Comparison of ENCODE assay signal across 1 cellular context in genomic region chr2:85269959-85270358, GRCh38.
TF ChIP-seq lines count a peak whose summit lies in the region.

No MANE protein-coding gene starts in this region.

TF ChIP-seq in HepG2, 621 proteins besides CTCF, POLR2A, EP300 and RAD21 (continued from another document and continues in another):
- TF ChIP-seq THRA (CRISPR knock-in tag; IDR thresholded peaks at IDR 0.05; ENCODE audit: borderline replicate concordance), result no peak
- no peak for TF ChIP-seq ZNF138 (CRISPR knock-in tag; IDR thresholded peaks at IDR 0.05; ENCODE audit: low read depth)
- TF ChIP-seq ZNF800 (CRISPR knock-in tag; IDR thresholded peaks at IDR 0.05), result no peak
- TF ChIP-seq ZSCAN9 (CRISPR knock-in tag; IDR thresholded peaks at IDR 0.05; ENCODE audit: borderline replicate concordance), result no peak
- TF ChIP-seq YEATS2 (CRISPR knock-in tag; IDR thresholded peaks at IDR 0.05; ENCODE audit: borderline replicate concordance), result no peak
- no peak for TF ChIP-seq ZBTB34 (CRISPR knock-in tag; IDR thresholded peaks at IDR 0.05)
- no peak for TF ChIP-seq ERF (CRISPR knock-in tag; IDR thresholded peaks at IDR 0.05)
- 0 out of 2 replicates have a peak, but pooled peaks have one; percentile 14 for TF ChIP-seq ELF1 (CRISPR knock-in tag; IDR thresholded peaks at IDR 0.05)
- TF ChIP-seq ZNF335 (CRISPR knock-in tag; IDR thresholded peaks at IDR 0.05), result no peak
- TF ChIP-seq KLF16 (CRISPR knock-in tag; IDR thresholded peaks at IDR 0.05), result no peak
- TF ChIP-seq KDM2A (CRISPR knock-in tag; IDR thresholded peaks at IDR 0.05; ENCODE audit: borderline replicate concordance, low read depth), result no peak
- TF ChIP-seq PHB2 (IDR thresholded peaks at IDR 0.05; ENCODE audit: partially characterized antibody), result no peak
- TF ChIP-seq HMGA1 (CRISPR knock-in tag; conservative IDR thresholded peaks at IDR 0.05), result no peak
- TF ChIP-seq FOXP4 (CRISPR knock-in tag; IDR thresholded peaks at IDR 0.05), result peak; percentile 57; the same call in 1 of the 2 replicates
- no peak for TF ChIP-seq TAF15 (IDR thresholded peaks at IDR 0.05; ENCODE audit: low read depth, low read length, poor library complexity, severe bottlenecking)
- TF ChIP-seq NRL (CRISPR knock-in tag; IDR thresholded peaks at IDR 0.05; ENCODE audit: borderline replicate concordance), result no peak
- TF ChIP-seq HMG20A (CRISPR knock-in tag; IDR thresholded peaks at IDR 0.05; ENCODE audit: borderline replicate concordance), result no peak
- no peak for TF ChIP-seq GABPA (IDR thresholded peaks at IDR 0.05; ENCODE audit: low read depth, low read length)
- 0 out of 2 replicates have a peak, but pooled peaks have one; percentile 24 for TF ChIP-seq GABPA (CRISPR knock-in tag; IDR thresholded peaks at IDR 0.05; ENCODE audit: low read depth)
- TF ChIP-seq ZFP37 (CRISPR knock-in tag; IDR thresholded peaks at IDR 0.05; ENCODE audit: borderline replicate concordance), result no peak
- TF ChIP-seq TOE1 (CRISPR knock-in tag; IDR thresholded peaks at IDR 0.05), result no peak
- TF ChIP-seq PHF8 (CRISPR knock-in tag; IDR thresholded peaks at IDR 0.05), result no peak
- TF ChIP-seq NCOA5 (CRISPR knock-in tag; IDR thresholded peaks at IDR 0.05), result no peak
- TF ChIP-seq, protein P1, sequence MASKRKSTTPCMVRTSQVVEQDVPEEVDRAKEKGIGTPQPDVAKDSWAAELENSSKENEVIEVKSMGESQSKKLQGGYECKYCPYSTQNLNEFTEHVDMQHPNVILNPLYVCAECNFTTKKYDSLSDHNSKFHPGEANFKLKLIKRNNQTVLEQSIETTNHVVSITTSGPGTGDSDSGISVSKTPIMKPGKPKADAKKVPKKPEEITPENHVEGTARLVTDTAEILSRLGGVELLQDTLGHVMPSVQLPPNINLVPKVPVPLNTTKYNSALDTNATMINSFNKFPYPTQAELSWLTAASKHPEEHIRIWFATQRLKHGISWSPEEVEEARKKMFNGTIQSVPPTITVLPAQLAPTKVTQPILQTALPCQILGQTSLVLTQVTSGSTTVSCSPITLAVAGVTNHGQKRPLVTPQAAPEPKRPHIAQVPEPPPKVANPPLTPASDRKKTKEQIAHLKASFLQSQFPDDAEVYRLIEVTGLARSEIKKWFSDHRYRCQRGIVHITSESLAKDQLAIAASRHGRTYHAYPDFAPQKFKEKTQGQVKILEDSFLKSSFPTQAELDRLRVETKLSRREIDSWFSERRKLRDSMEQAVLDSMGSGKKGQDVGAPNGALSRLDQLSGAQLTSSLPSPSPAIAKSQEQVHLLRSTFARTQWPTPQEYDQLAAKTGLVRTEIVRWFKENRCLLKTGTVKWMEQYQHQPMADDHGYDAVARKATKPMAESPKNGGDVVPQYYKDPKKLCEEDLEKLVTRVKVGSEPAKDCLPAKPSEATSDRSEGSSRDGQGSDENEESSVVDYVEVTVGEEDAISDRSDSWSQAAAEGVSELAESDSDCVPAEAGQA (IDR thresholded peaks at IDR 0.05; ENCODE audit: low read depth), result no peak
- TF ChIP-seq, protein P1 (CRISPR knock-in tag; IDR thresholded peaks at IDR 0.05; ENCODE audit: borderline replicate concordance), result no peak
- TF ChIP-seq ZC3H13 (CRISPR knock-in tag; IDR thresholded peaks at IDR 0.05), result no peak
- TF ChIP-seq, protein P2, sequence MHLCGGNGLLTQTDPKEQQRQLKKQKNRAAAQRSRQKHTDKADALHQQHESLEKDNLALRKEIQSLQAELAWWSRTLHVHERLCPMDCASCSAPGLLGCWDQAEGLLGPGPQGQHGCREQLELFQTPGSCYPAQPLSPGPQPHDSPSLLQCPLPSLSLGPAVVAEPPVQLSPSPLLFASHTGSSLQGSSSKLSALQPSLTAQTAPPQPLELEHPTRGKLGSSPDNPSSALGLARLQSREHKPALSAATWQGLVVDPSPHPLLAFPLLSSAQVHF (CRISPR knock-in tag; IDR thresholded peaks at IDR 0.05), result no peak
- no peak for TF ChIP-seq ELF4 (CRISPR knock-in tag; IDR thresholded peaks at IDR 0.05; ENCODE audit: borderline replicate concordance)
- no peak for TF ChIP-seq STAT6 (CRISPR knock-in tag; IDR thresholded peaks at IDR 0.05; ENCODE audit: borderline replicate concordance)
- TF ChIP-seq MEF2D (CRISPR knock-in tag; IDR thresholded peaks at IDR 0.05), result no peak
- no peak for TF ChIP-seq GRHL1 (CRISPR knock-in tag; conservative IDR thresholded peaks at IDR 0.05)
- TF ChIP-seq ZBTB42 (CRISPR knock-in tag; IDR thresholded peaks at IDR 0.05), result no peak
- no peak for TF ChIP-seq NR2F2 (IDR thresholded peaks at IDR 0.05; ENCODE audit: borderline replicate concordance, low read depth)
- TF ChIP-seq ONECUT2 (CRISPR knock-in tag; IDR thresholded peaks at IDR 0.05), result no peak
- TF ChIP-seq, protein P3, sequence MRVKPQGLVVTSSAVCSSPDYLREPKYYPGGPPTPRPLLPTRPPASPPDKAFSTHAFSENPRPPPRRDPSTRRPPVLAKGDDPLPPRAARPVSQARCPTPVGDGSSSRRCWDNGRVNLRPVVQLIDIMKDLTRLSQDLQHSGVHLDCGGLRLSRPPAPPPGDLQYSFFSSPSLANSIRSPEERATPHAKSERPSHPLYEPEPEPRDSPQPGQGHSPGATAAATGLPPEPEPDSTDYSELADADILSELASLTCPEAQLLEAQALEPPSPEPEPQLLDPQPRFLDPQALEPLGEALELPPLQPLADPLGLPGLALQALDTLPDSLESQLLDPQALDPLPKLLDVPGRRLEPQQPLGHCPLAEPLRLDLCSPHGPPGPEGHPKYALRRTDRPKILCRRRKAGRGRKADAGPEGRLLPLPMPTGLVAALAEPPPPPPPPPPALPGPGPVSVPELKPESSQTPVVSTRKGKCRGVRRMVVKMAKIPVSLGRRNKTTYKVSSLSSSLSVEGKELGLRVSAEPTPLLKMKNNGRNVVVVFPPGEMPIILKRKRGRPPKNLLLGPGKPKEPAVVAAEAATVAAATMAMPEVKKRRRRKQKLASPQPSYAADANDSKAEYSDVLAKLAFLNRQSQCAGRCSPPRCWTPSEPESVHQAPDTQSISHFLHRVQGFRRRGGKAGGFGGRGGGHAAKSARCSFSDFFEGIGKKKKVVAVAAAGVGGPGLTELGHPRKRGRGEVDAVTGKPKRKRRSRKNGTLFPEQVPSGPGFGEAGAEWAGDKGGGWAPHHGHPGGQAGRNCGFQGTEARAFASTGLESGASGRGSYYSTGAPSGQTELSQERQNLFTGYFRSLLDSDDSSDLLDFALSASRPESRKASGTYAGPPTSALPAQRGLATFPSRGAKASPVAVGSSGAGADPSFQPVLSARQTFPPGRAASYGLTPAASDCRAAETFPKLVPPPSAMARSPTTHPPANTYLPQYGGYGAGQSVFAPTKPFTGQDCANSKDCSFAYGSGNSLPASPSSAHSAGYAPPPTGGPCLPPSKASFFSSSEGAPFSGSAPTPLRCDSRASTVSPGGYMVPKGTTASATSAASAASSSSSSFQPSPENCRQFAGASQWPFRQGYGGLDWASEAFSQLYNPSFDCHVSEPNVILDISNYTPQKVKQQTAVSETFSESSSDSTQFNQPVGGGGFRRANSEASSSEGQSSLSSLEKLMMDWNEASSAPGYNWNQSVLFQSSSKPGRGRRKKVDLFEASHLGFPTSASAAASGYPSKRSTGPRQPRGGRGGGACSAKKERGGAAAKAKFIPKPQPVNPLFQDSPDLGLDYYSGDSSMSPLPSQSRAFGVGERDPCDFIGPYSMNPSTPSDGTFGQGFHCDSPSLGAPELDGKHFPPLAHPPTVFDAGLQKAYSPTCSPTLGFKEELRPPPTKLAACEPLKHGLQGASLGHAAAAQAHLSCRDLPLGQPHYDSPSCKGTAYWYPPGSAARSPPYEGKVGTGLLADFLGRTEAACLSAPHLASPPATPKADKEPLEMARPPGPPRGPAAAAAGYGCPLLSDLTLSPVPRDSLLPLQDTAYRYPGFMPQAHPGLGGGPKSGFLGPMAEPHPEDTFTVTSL (CRISPR knock-in tag; IDR thresholded peaks at IDR 0.05; ENCODE audit: borderline replicate concordance), result no peak
